In genomic region chr2:234404957-234405356, GRCh38 we compare ENCODE assay signal across 18 cellular contexts.
"Had no signal": no experiment of that assay in that cellular context is flagged by ENCODE, and none has a peak within 500 bp of the region (broad histone marks: within the 10 kb centered on the region; RNA-seq: fewer than 3 reads in every experiment).

No MANE protein-coding gene starts in this region.

- H3K27me3 Mint-ChIP-seq: activated CD8-positive, alpha-beta memory T cell treated with anti-CD3 and anti-CD28 coated beads, Interleukin-2, amount 10 ng/mL, durations not matched to agents 7 days and 5 days; activated naive CD8-positive, alpha-beta T cell treated with anti-CD3 and anti-CD28 coated beads for 36 hours; activated T-cell treated with anti-CD3 and anti-CD28 coated beads, Interleukin-2, amount 50 U/mL, for 24 hours; memory B cell had no signal

- H3K4me1 ChIP-seq: esophagus squamous epithelium, foreskin keratinocyte, tibial nerve, vagina had no signal

- ATAC-seq: activated CD4-positive, CD25-positive, alpha-beta regulatory T cell treated with anti-CD3 and anti-CD28 coated beads, Interleukin-2, amount 50 U/mL, for 24 hours; activated CD8-positive, alpha-beta memory T cell treated with anti-CD3 and anti-CD28 coated beads, Interleukin-2, amount 10 ng/mL, durations not matched to agents 7 days and 5 days; foreskin keratinocyte had no signal

- H3K36me3 ChIP-seq: esophagus squamous epithelium, ovary, tibial nerve, vagina had no signal

- H3K36me3 Mint-ChIP-seq: memory B cell had no signal

- H3K4me3 Mint-ChIP-seq: activated CD8-positive, alpha-beta memory T cell treated with anti-CD3 and anti-CD28 coated beads, Interleukin-2, amount 10 ng/mL, durations not matched to agents 7 days and 5 days; activated naive CD8-positive, alpha-beta T cell treated with anti-CD3 and anti-CD28 coated beads for 36 hours; activated T-cell treated with anti-CD3 and anti-CD28 coated beads, Interleukin-2, amount 50 U/mL, for 24 hours; memory B cell; nephron; T-helper 2 cell treated with Interferon-gamma antibody and Interleukin-4, amounts not matched to agents 5 μg/mL and 100 μg/mL, for 36 hours had no signal

- DNase-seq: activated CD8-positive, alpha-beta memory T cell treated with anti-CD3 and anti-CD28 coated beads, Interleukin-2, amount 10 ng/mL, durations not matched to agents 7 days and 5 days; activated effector memory CD4-positive, alpha-beta T cell treated with anti-CD3 and anti-CD28 coated beads, Interleukin-2, amount 50 U/mL, for 16 hours; activated naive CD8-positive, alpha-beta T cell treated with anti-CD3 and anti-CD28 coated beads for 36 hours; activated T-cell treated with anti-CD3 and anti-CD28 coated beads, Interleukin-2, amount 50 U/mL, for 24 hours; dorsolateral prefrontal cortex; esophagus squamous epithelium; foreskin keratinocyte; head of caudate nucleus; ovary; retina; stimulated activated CD4-positive, alpha-beta T cell treated with anti-CD3 and anti-CD28 coated beads, Interleukin-15, amount 100 ng/mL, for 24 hours; stimulated activated CD4-positive, alpha-beta T cell treated with anti-CD3 and anti-CD28 coated beads, Interleukin-4, amount 100 ng/mL, for 4 hours had no signal

- H3K9me3 ChIP-seq: esophagus squamous epithelium, ovary, tibial nerve, vagina had no signal

- H3K4me3 ChIP-seq: dorsolateral prefrontal cortex, esophagus squamous epithelium, ovary, tibial nerve, vagina had no signal

- H3K27ac Mint-ChIP-seq: activated CD8-positive, alpha-beta memory T cell treated with anti-CD3 and anti-CD28 coated beads, Interleukin-2, amount 10 ng/mL, durations not matched to agents 7 days and 5 days; activated naive CD8-positive, alpha-beta T cell treated with anti-CD3 and anti-CD28 coated beads for 36 hours; activated T-cell treated with anti-CD3 and anti-CD28 coated beads, Interleukin-2, amount 50 U/mL, for 24 hours; memory B cell; nephron; T-helper 2 cell treated with Interferon-gamma antibody and Interleukin-4, amounts not matched to agents 5 μg/mL and 100 μg/mL, for 36 hours had no signal

- H3K27me3 ChIP-seq: esophagus squamous epithelium, foreskin keratinocyte, ovary, tibial nerve, vagina had no signal

- H3K9me3 Mint-ChIP-seq: nephron had no signal

- H3K4me1 Mint-ChIP-seq: nephron had no signal
